ENCODE assay signal across 17 cellular contexts in the genomic region with DNA sequence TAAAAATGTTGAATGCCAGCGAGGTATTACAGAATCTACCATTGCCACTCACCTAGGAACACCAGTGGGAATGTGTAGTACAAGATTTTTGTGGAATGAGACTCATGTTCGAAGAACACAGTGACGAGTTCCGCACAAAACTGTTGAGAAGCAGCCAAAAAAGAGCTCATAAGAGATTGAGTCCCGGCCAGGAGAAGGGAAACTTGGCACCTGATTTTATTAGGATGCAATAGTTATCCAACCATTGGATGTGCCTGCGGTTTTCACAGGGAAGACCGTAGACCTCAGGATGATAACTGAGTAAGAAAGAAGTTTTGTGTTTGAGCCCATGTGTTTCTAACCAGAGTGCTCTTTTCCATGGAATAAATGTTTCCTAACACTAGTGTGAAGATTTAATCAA.
A peak's percentile ranks its signal among the peaks of the same experiment; 100 is the strongest.
DNase-seq lines count a peak whose midpoint lies in the region; ATAC-seq, FAIRE-seq and TF ChIP-seq lines count a peak whose summit lies in the region.
"Had no signal": no experiment of that assay in that cellular context is flagged by ENCODE, and none has a peak within 500 bp of the region (broad histone marks: within the 10 kb centered on the region; RNA-seq: fewer than 3 reads in every experiment).

No MANE protein-coding gene starts in this region.

- peak; percentile 59 for ATAC-seq in left lung
- no peak for ATAC-seq in T-cell (replicated peaks in 1 of 4)

- H3K27ac ChIP-seq in left lung: no peak overlapping the region
- H3K27ac ChIP-seq in tibial nerve: no peak overlapping the region
- H3K27ac ChIP-seq: SJSA1 had no signal

- no peaks in the 10 kb centered on the region for H3K4me1 Mint-ChIP-seq in T-cell

- TF ChIP-seq EP300 in tibial nerve (IDR thresholded peaks at IDR 0.05): peak in 1 of 2 donors; percentile 73

- peaks cover 0 to 2% of the 10 kb centered on the region in 2 donors for H3K27me3 Mint-ChIP-seq in T-cell

- DNase-seq in LHCN-M2 (ENCODE audit: low read depth) (peak; percentile 70), choroid plexus epithelial cell (ENCODE audit: low read depth) (peak; percentile 42), left lung (no peak), tibial nerve (ENCODE audit: low spot score in 2 of 2) (peak; percentile 75 to 80), H54 (ENCODE audit: insufficient read length, low spot score) (no peak), T-cell (no peak), HPDE6-E6E7 (ENCODE audit: extremely low spot score) (no peak), GM13976 (ENCODE audit: low spot score) (no peak)
- DNase-seq: activated CD4-positive, CD25-positive, alpha-beta regulatory T cell treated with anti-CD3 and anti-CD28 coated beads, Interleukin-2, amount 50 U/mL, for 72 hours; DMS79; effector CD4-positive, alpha-beta T cell; KG1; kidney; NCI-H2227 treated with DMSO at 0.1 percent for 48 hours; small intestine had no signal

- H3K9me3 ChIP-seq in left lung (peaks cover 0 to 3% of the 10 kb centered on the region in 2 donors), tibial nerve (peaks cover 0 to 2% (median 0%) of the 10 kb centered on the region in 4 donors)
- H3K9me3 ChIP-seq: SJSA1 had no signal

- H3K27ac Mint-ChIP-seq in T-cell: no peak overlapping the region

- H3K27me3 ChIP-seq in left lung (no peaks in the 10 kb centered on the region), tibial nerve (no peaks in the 10 kb centered on the region)
- H3K27me3 ChIP-seq: SJSA1 had no signal

- in situ Hi-C loops in GM13976 (cut with MboI; ENCODE audit: low sequenced_read_pairs, unreplicated experiment): no loop called here

- intact Hi-C loops in left lung (cut with DNase I): no loop called here

- 50 to 54% methylated on average over 7 of the region's 7 CpGs for WGBS in tibial nerve, 2 donors

- H3K4me3 ChIP-seq in choroid plexus epithelial cell (ENCODE audit: low read depth, low read length): no peak overlapping the region
- H3K4me3 ChIP-seq in left lung: no peak overlapping the region
- H3K4me3 ChIP-seq in tibial nerve: no peak overlapping the region
- H3K4me3 ChIP-seq: SJSA1 had no signal

- H3K36me3 ChIP-seq in left lung (no peaks in the 10 kb centered on the region), tibial nerve (no peaks in the 10 kb centered on the region)
- H3K36me3 ChIP-seq: SJSA1 had no signal

- POLR2A ChIA-PET in T-cell (lab: Charles Lee): no interaction called here

- peaks cover 0 to 7% (median 0%) of the 10 kb centered on the region in 3 donors for H3K9me3 Mint-ChIP-seq in T-cell

- H3K36me3 Mint-ChIP-seq in T-cell: no peaks in the 10 kb centered on the region

- FAIRE-seq in H54 (lab: Jason Lieb, UNC): no peak
- FAIRE-seq: H1, kidney, small intestine had no signal

- TF ChIP-seq POLR2A in tibial nerve (IDR thresholded peaks at IDR 0.05) (no peak), H54 (IDR thresholded peaks at IDR 0.05; ENCODE audit: low read depth, low read length) (no peak)

- CTCF ChIA-PET in T-cell (lab: Charles Lee): no interaction called here

- H3K4me1 ChIP-seq in left lung (peaks cover 0 to 7% of the 10 kb centered on the region in 2 donors), tibial nerve (peaks cover 0 to 14% (median 0%) of the 10 kb centered on the region in 4 donors)
- H3K4me1 ChIP-seq: SJSA1 had no signal

- H3K4me3 Mint-ChIP-seq in T-cell: no peak overlapping the region

- TF ChIP-seq CTCF in choroid plexus epithelial cell (conservative IDR thresholded peaks at IDR 0.05; ENCODE audit: low read depth, low read length) (no peak), left lung (IDR thresholded peaks at IDR 0.05) (no peak), tibial nerve (IDR thresholded peaks at IDR 0.05) (no peak), GM13976 (IDR thresholded peaks at IDR 0.05; ENCODE audit: borderline replicate concordance, control extremely low read depth, extremely low read depth, insufficient read depth, missing control alignments) (no peak)

Comparison
In these comparisons a context has a peak if more than half of its experiments do, and no peak if none do; other contexts are left out.
1. DNase-seq: peak in LHCN-M2 (single experiment), choroid plexus epithelial cell (single experiment) and tibial nerve (2 of 2); none in left lung (0 of 2), H54 (single experiment), T-cell (0 of 34), HPDE6-E6E7 (single experiment) and GM13976 (single experiment).